Comparison of ENCODE assay signal across 8 cellular contexts in genomic region chr11:90223248-90223585, GRCh38. TPM values are rescaled to one million over a fixed set of nuclear protein-coding genes. Genes with fewer than 3 reads are reported as not detected.
DNase-seq lines count a peak whose midpoint lies in the region; ATAC-seq, FAIRE-seq and TF ChIP-seq lines count a peak whose summit lies in the region.

No MANE protein-coding gene starts in this region.

- H3K36me3 ChIP-seq in HepG2 (replicated peaks in 1 of 2; ENCODE audit: control insufficient read depth in 1 of 2, insufficient read depth in 2 of 2, low read length in 2 of 2), result no peaks in the 10 kb centered on the region
- H3K36me3 ChIP-seq in thyroid gland, result no peaks in the 10 kb centered on the region

- ATAC-seq in GM19035 (IDR thresholded peaks at IDR 0.05; ENCODE audit: unreplicated experiment), result peak; percentile 44
- peak; percentile 43 for ATAC-seq in HG03095 (IDR thresholded peaks at IDR 0.05; ENCODE audit: unreplicated experiment)
- peak; percentile 71 for ATAC-seq in HepG2

- peak overlapping the region; percentile 85 for H3K9ac ChIP-seq in HepG2 (ENCODE audit: insufficient read depth, low read depth, low read length)

- H3K9me3 ChIP-seq in HepG2 (ENCODE audit: low read length) (no peaks in the 10 kb centered on the region), thyroid gland (no peaks in the 10 kb centered on the region)

- H3K27ac ChIP-seq in HepG2 (ENCODE audit: extremely low read length, insufficient read depth, low read length) (peak overlapping the region; percentile 76), thyroid gland (peak overlapping the region; percentile 20 to 98 (median 90))

- no peak for TF ChIP-seq RAD21 in HepG2 (CRISPR knock-in tag; IDR thresholded peaks at IDR 0.05)

- TF ChIP-seq POLR2A in HepG2 (IDR thresholded peaks at IDR 0.05; ENCODE audit: insufficient read depth in 1 of 2, low read depth in 2 of 2, low read length in 2 of 2) (no peak), thyroid gland (IDR thresholded peaks at IDR 0.05) (no peak)

- WGBS in HepG2 (ENCODE audit: low lambda C conversion rate), result 1% methylated on average over 12 of the region's 12 CpGs
- 0% methylated on average over 12 of the region's 12 CpGs for WGBS in thyroid gland, 2 donors

- peaks cover 25% of the 10 kb centered on the region for H4K20me1 ChIP-seq in HepG2 (ENCODE audit: insufficient read depth, low read length)

- TF ChIP-seq EP300 in HepG2 (IDR thresholded peaks at IDR 0.05; ENCODE audit: low read depth in 2 of 2, low read length in 2 of 2) (no peak), HepG2 (CRISPR knock-in tag; IDR thresholded peaks at IDR 0.05; ENCODE audit: borderline replicate concordance) (no peak)

- H3K27me3 ChIP-seq in HepG2 (ENCODE audit: control insufficient read depth in 1 of 2, insufficient read depth in 2 of 2, low read length in 2 of 2) (no peaks in the 10 kb centered on the region; a peak in 1 of 5 replicates), thyroid gland (no peaks in the 10 kb centered on the region)

- H3K4me1 ChIP-seq in HepG2 (ENCODE audit: insufficient read depth, low read length) (peaks cover 32% of the 10 kb centered on the region), thyroid gland (peaks cover 27 to 28% of the 10 kb centered on the region in 2 donors)

- peak overlapping the region; percentile 37 for H2AFZ ChIP-seq in HepG2 (ENCODE audit: low read length)

- intact Hi-C loops in HepG2 (cut with micrococcal nuclease; ENCODE audit: unreplicated experiment), result no loop called here
- intact Hi-C loops in thyroid gland (cut with DNase I), result no loop called here

- H3K4me2 ChIP-seq in HepG2 (ENCODE audit: low read depth, low read length), result peak overlapping the region; percentile 90

- peak overlapping the region; percentile 91 for H3K4me3 ChIP-seq in astrocyte of the cerebellum (ENCODE audit: low read depth, low read length)
- H3K4me3 ChIP-seq in HepG2 (replicated peaks in 1 of 3; ENCODE audit: insufficient read depth in 1 of 3, low read depth in 2 of 3, low read length in 3 of 3), result peak overlapping the region; percentile 80 to 83 (median 82)
- H3K4me3 ChIP-seq in thyroid gland (replicated peaks in 1 of 3), result peak overlapping the region; percentile 11 to 65 (median 33)

- BruUV-seq in HepG2 (replicated peaks; lab: Mats Ljungman, UMichigan), result TSS peak; percentile 87

- FAIRE-seq in HepG2 (lab: Jason Lieb, UNC), result no peak

- POLR2A ChIA-PET in HepG2 (lab: Yijun Ruan, JAX), result interaction anchor here (1.0 to 1.6 kb wide), 2 partner anchors 17 to 87 kb away, joined by 3 to 8 read pairs; no protein-coding TSS in a partner anchor

- in situ Hi-C loops in astrocyte of the cerebellum (cut with HindIII; ENCODE audit: low sequenced_read_pairs) (no loop called here), HepG2 (cut with HindIII; ENCODE audit: extremely low pct_ligation_motif_present, low pct_unique_long_range_greater_than_20kb) (no loop called here)

- peaks cover 48% of the 10 kb centered on the region for H3K79me2 ChIP-seq in HepG2 (ENCODE audit: insufficient read depth, low read length)

- DNase-seq in astrocyte of the cerebellum (ENCODE audit: low read depth), result no peak
- no peak for DNase-seq in HepG2 (ENCODE audit: low spot score)
- no peak for DNase-seq in thyroid gland
- DNase-seq in NCI-H146 treated with DMSO at 0.1 percent for 48 hours (lab: John Stamatoyannopoulos, UW; ENCODE audit: unreplicated experiment), result no peak
- DNase-seq in CD1c-positive myeloid dendritic cell (ENCODE audit: extremely low spot score), result no peak
- no peak for DNase-seq in T-helper 9 cell

- CTCF ChIA-PET in HepG2 (lab: Yijun Ruan, JAX; ENCODE audit: low intra/inter-chr PET ratio, low total read pairs), result no interaction called here

- TF ChIP-seq CTCF in astrocyte of the cerebellum (IDR thresholded peaks at IDR 0.05; ENCODE audit: low read depth, low read length, missing control alignments) (no peak), HepG2 (CRISPR knock-in tag; IDR thresholded peaks at IDR 0.05) (no peak), thyroid gland (IDR thresholded peaks at IDR 0.05) (no peak)

TF ChIP-seq in HepG2, 621 proteins besides CTCF, POLR2A, EP300 and RAD21 (continues in another document):
- TF ChIP-seq, protein P1, sequence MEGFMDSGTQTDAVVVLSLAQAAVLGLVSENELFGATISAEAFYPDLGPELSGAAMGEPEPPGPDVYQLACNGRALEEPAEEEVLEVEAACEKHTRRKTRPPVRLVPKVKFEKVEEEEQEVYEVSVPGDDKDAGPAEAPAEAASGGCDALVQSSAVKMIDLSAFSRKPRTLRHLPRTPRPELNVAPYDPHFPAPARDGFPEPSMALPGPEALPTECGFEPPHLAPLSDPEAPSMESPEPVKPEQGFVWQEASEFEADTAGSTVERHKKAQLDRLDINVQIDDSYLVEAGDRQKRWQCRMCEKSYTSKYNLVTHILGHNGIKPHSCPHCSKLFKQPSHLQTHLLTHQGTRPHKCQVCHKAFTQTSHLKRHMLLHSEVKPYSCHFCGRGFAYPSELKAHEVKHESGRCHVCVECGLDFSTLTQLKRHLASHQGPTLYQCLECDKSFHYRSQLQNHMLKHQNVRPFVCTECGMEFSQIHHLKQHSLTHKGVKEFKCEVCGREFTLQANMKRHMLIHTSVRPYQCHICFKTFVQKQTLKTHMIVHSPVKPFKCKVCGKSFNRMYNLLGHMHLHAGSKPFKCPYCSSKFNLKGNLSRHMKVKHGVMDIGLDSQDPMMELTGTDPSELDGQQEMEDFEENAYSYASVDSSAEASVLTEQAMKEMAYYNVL (CRISPR knock-in tag; IDR thresholded peaks at IDR 0.05; ENCODE audit: borderline replicate concordance), result peak; percentile 9; the same call in 1 of the 2 replicates
- 0 out of 2 replicates have a peak, but pooled peaks have one; percentile 1 for TF ChIP-seq ZNF235 (CRISPR knock-in tag; IDR thresholded peaks at IDR 0.05; ENCODE audit: borderline replicate concordance)
- TF ChIP-seq ZBTB20 (CRISPR knock-in tag; IDR thresholded peaks at IDR 0.05; ENCODE audit: borderline replicate concordance, low read depth), result 0 out of 2 replicates have a peak, but pooled peaks have one; percentile 6
- TF ChIP-seq TP53 (CRISPR knock-in tag; conservative IDR thresholded peaks at IDR 0.05), result no peak
- no peak for TF ChIP-seq ZNF17 (CRISPR knock-in tag; IDR thresholded peaks at IDR 0.05)
- TF ChIP-seq ASH2L (IDR thresholded peaks at IDR 0.05; ENCODE audit: insufficient read length, low read depth, low read length), result peak; percentile 41
- TF ChIP-seq STAT6 (CRISPR knock-in tag; IDR thresholded peaks at IDR 0.05; ENCODE audit: borderline replicate concordance), result 0 out of 2 replicates have a peak, but pooled peaks have one; percentile 38

RNA-seq across cellular contexts. Expression of gene CHORDC1, which starts 0.4 kb away (rescaled TPM):
- total RNA-seq in HepG2 (2016; rRNA removed; fragmentation: Illumina TruSeq; extraction: Trizol) (73.5 and 120 TPM in 2 replicates), thyroid gland (100 to 1,000 TPM in 1 of 4 donors, 10 to 100 TPM in 3; 48.9 to 102 (median 72.6) TPM)
- total RNA-seq in HepG2 (2016; cell fraction: cytosol; rRNA removed; fragmentation: Illumina TruSeq; extraction: Trizol; ENCODE audit: low read depth), result 8.6 and 12.4 TPM in 2 replicates
- total RNA-seq in HepG2 (2016; cell fraction: insoluble cytoplasmic fraction; rRNA removed; fragmentation: Illumina TruSeq; extraction: Trizol), result 77.7 and 131 TPM in 2 replicates
- total RNA-seq in HepG2 (2016; cell fraction: membrane; rRNA removed; fragmentation: Illumina TruSeq; extraction: Trizol), result 21.5 and 21.9 TPM in 2 replicates
- total RNA-seq in HepG2 (2016; cell fraction: nucleus; rRNA removed; fragmentation: Illumina TruSeq; extraction: Trizol), result 61.7 and 64.3 TPM in 2 replicates
- polyA plus RNA-seq in HepG2 (2011; rRNA removed), result 16.8 and 19.1 TPM in 2 replicates
- 14.7 and 23.5 TPM in 2 replicates for polyA plus RNA-seq in HepG2 (2011; cell fraction: cytosol; rRNA removed)
- polyA plus RNA-seq in HepG2 (2011; cell fraction: nucleus; rRNA removed), result 14.9 and 17.8 TPM in 2 replicates
- 21.4 and 44.2 TPM in 2 replicates for polyA plus RNA-seq in HepG2 (2012)
- polyA plus RNA-seq in HepG2 (2016; cell fraction: cytosol; fragmentation: Illumina TruSeq; extraction: Trizol; ENCODE audit: low read depth), result 5.1 and 6.2 TPM in 2 replicates
- polyA plus RNA-seq in HepG2 (2016; cell fraction: insoluble cytoplasmic fraction; fragmentation: Illumina TruSeq; extraction: Trizol; ENCODE audit: low read depth), result 159 and 173 TPM in 2 replicates
- polyA plus RNA-seq in HepG2 (2016; cell fraction: membrane; fragmentation: Illumina TruSeq; extraction: Trizol; ENCODE audit: low read depth), result 13.2 and 13.9 TPM in 2 replicates
- polyA plus RNA-seq in HepG2 (2016; cell fraction: nucleus; fragmentation: Illumina TruSeq; extraction: Trizol; ENCODE audit: insufficient read depth, low read depth), result 94.3 and 97.6 TPM in 2 replicates
- 46.2 and 154 TPM in 2 replicates for polyA minus RNA-seq in HepG2 (2011; rRNA and poly(A)+ RNA removed; ENCODE audit: low replicate concordance)
- polyA minus RNA-seq in HepG2 (2011; cell fraction: cytosol; rRNA and poly(A)+ RNA removed), result 10.7 and 16.1 TPM in 2 replicates
- 93.9 and 120 TPM in 2 replicates for polyA minus RNA-seq in HepG2 (2011; cell fraction: nucleus; rRNA and poly(A)+ RNA removed)

Comparison
In these comparisons a context has a peak if more than half of its experiments do, and no peak if none do; other contexts are left out.
1. H3K4me3 ChIP-seq: peak in every context shown above with its lines; median percentile 91 in astrocyte of the cerebellum; 82 in HepG2; 33 in thyroid gland.